In genomic region chr1:151862604-151863003, GRCh38 we compare ENCODE assay signal across 26 cellular contexts. TPM values are rescaled to one million over a fixed set of nuclear protein-coding genes. Genes with fewer than 3 reads are reported as not detected.
"Had no signal": no experiment of that assay in that cellular context is flagged by ENCODE, and none has a peak within 500 bp of the region (broad histone marks: within the 10 kb centered on the region; RNA-seq: fewer than 3 reads in every experiment).

No MANE protein-coding gene starts in this region.

- H3K79me2 ChIP-seq: hepatocyte had no signal

- DNase-seq: activated CD4-positive, alpha-beta memory T cell treated with anti-CD3 and anti-CD28 coated beads, Interleukin-2, amount 10 ng/mL, durations not matched to agents 7 days and 5 days; activated CD4-positive, alpha-beta T cell treated with anti-CD3 and anti-CD28 coated beads for 48 hours; activated CD4-positive, CD25-positive, alpha-beta regulatory T cell; activated CD8-positive, alpha-beta memory T cell treated with anti-CD3 and anti-CD28 coated beads, Interleukin-2, amount 10 ng/mL, durations not matched to agents 7 days and 5 days; activated naive CD4-positive, alpha-beta T cell; activated naive CD8-positive, alpha-beta T cell treated with anti-CD3 and anti-CD28 coated beads for 36 hours; amniotic stem cell; caudate nucleus; dorsolateral prefrontal cortex; foreskin keratinocyte; islet precursor cell; midbrain; posterior cingulate gyrus; retina; stimulated activated CD4-positive, alpha-beta T cell treated with anti-CD3 and anti-CD28 coated beads, Interleukin-12 subunit alpha, Interleukin-12 subunit beta, amount 100 ng/mL, for 4 hours; stimulated activated CD4-positive, alpha-beta T cell treated with anti-CD3 and anti-CD28 coated beads, Interleukin-1b, Interleukin-23, amount 100 ng/mL, for 48 hours; stimulated activated CD8-positive, alpha-beta memory T cell treated with anti-CD3 and anti-CD28 coated beads, Interleukin-4, amount 100 ng/mL, for 48 hours; stimulated activated naive CD4-positive, alpha-beta T cell; T-helper 2 cell; upper lobe of right lung had no signal

- H3K4me2 ChIP-seq: hepatocyte had no signal

- ATAC-seq: activated CD8-positive, alpha-beta memory T cell treated with anti-CD3 and anti-CD28 coated beads, Interleukin-2, amount 10 ng/mL, durations not matched to agents 7 days and 5 days; activated T-helper 17 cell treated with anti-CD3 and anti-CD28 coated beads, Interleukin-2, amount 50 U/mL, for 72 hours; foreskin keratinocyte; upper lobe of right lung had no signal

- H3K4me1 ChIP-seq: upper lobe of right lung had no signal

- H3K27ac ChIP-seq: dorsolateral prefrontal cortex, foreskin keratinocyte, hepatocyte, upper lobe of right lung had no signal

- FAIRE-seq: colon, TTC549 had no signal

- H3K9me3 ChIP-seq: upper lobe of right lung had no signal

- H2AFZ ChIP-seq: hepatocyte had no signal

- H3K27me3 ChIP-seq: dorsolateral prefrontal cortex, foreskin keratinocyte, hepatocyte, upper lobe of right lung had no signal

- H3K36me3 ChIP-seq: upper lobe of right lung had no signal

- H3K4me3 ChIP-seq: dorsolateral prefrontal cortex, hepatocyte, lung, upper lobe of right lung had no signal

RNA-seq across cellular contexts. Expression of gene THEM5, which starts 9.1 kb away (rescaled TPM):
- total RNA-seq: activated CD4-positive, alpha-beta memory T cell treated with anti-CD3 and anti-CD28 coated beads, Interleukin-2, amount 10 ng/mL, durations not matched to agents 7 days and 5 days; activated CD8-positive, alpha-beta memory T cell treated with anti-CD3 and anti-CD28 coated beads, Interleukin-2, amount 10 ng/mL, durations not matched to agents 7 days and 5 days; activated naive CD8-positive, alpha-beta T cell treated with anti-CD3 and anti-CD28 coated beads for 36 hours; activated T-helper 17 cell treated with anti-CD3 and anti-CD28 coated beads, Interleukin-2, amount 50 U/mL, for 72 hours; fibroblast of lung; foreskin keratinocyte; hepatocyte; lung; upper lobe of right lung had no signal
- polyA plus RNA-seq: fibroblast of lung, lung had no signal

RNA-seq across cellular contexts. Expression of gene C2CD4D, which starts 23.0 kb away (rescaled TPM):
- total RNA-seq: fibroblast of lung, hepatocyte had no signal
- polyA plus RNA-seq: fibroblast of lung had no signal

RNA-seq across cellular contexts. Expression of gene RORC, which starts 31.0 kb away (rescaled TPM):
- total RNA-seq: foreskin keratinocyte had no signal
- polyA plus RNA-seq: fibroblast of lung had no signal

RNA-seq across cellular contexts. Expression of gene LINGO4, which starts 57.4 kb away (rescaled TPM):
- total RNA-seq: activated naive CD8-positive, alpha-beta T cell treated with anti-CD3 and anti-CD28 coated beads for 36 hours; fibroblast of lung; foreskin keratinocyte; hepatocyte had no signal
- polyA plus RNA-seq: fibroblast of lung, foreskin keratinocyte, hepatocyte had no signal
